Comparison of ENCODE assay signal across 23 cellular contexts in the genomic region with DNA sequence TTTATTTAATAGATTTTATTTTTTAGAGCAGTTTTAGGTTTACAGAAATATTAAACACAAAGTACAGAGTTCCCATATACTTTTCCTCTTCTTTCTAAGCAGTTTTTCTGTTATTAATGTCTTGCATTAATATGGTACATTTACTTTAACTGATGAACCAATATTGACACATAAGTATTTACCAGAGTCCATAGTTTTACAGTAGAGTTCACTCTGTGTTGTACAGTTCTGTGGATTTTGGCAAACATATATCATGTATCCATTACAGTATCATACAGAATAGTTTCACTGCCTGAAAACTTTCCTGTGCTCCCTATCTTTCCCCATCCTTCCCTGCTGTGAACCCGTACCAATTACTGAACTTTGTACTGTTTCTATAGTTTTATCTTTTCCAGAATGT. TPM values are rescaled to one million over a fixed set of nuclear protein-coding genes. Genes with fewer than 3 reads are reported as not detected.
DNase-seq lines count a peak whose midpoint lies in the region; ATAC-seq, FAIRE-seq and TF ChIP-seq lines count a peak whose summit lies in the region.
"Had no signal": no experiment of that assay in that cellular context is flagged by ENCODE, and none has a peak within 500 bp of the region (broad histone marks: within the 10 kb centered on the region; RNA-seq: fewer than 3 reads in every experiment).

No MANE protein-coding gene starts in this region.

- no peaks in the 10 kb centered on the region for H3K9me3 ChIP-seq in small intestine (ENCODE audit: control insufficient read depth, low read depth)
- H3K9me3 ChIP-seq: BE2C, BLaER1 had no signal

- H3K27me3 ChIP-seq in small intestine (ENCODE audit: control insufficient read depth in 2 of 2, insufficient read depth in 2 of 2, low read length in 2 of 2) = no peaks in the 10 kb centered on the region
- H3K27me3 ChIP-seq: BE2C, BLaER1 had no signal

- no peaks in the 10 kb centered on the region for H3K36me3 ChIP-seq in small intestine (ENCODE audit: control insufficient read depth in 2 of 2, insufficient read depth in 2 of 2, low read length in 2 of 2)
- H3K36me3 ChIP-seq: BE2C had no signal

- 13 to 67% (median 39%) methylated on average over 1 of the region's 1 CpG for WGBS in small intestine, 3 donors

- no peak for ATAC-seq in GM21390 (IDR thresholded peaks at IDR 0.05; ENCODE audit: unreplicated experiment)

- FAIRE-seq in H54 (lab: Jason Lieb, UNC) = peak; percentile 41
- FAIRE-seq in small intestine (lab: Jason Lieb, UNC) = peak; percentile 59
- FAIRE-seq: GM12891, GM19239 had no signal

- H3K4me3 ChIP-seq in LNCaP clone FGC (ENCODE audit: low read depth, low read length) (peak overlapping the region; percentile 20; the same call in 1 of the 2 replicates), small intestine (ENCODE audit: low read depth in 1 of 2, low read length in 2 of 2) (no peak overlapping the region)
- H3K4me3 ChIP-seq: BLaER1 had no signal

- DNase-seq in H54 (ENCODE audit: insufficient read length, low spot score) = no peak
- peak; percentile 91 for DNase-seq in LNCaP clone FGC (ENCODE audit: low read depth)
- DNase-seq in small intestine = no peak
- no peak for DNase-seq in HK-2 (ENCODE audit: unreplicated experiment)
- DNase-seq: 8988T; ACHN; BE2C; C1 segment of cervical spinal cord; CD4-positive, alpha-beta memory T cell; CD4-positive, CD25-positive, alpha-beta regulatory T cell; CD8-positive, alpha-beta memory T cell; COR-L47; DMS 273 treated with DMSO at 0.1 percent for 48 hours; DMS153; DMS53; DMS79; DND-41; EL; GDM1 had no signal

- no peak for TF ChIP-seq POLR2A in H54 (IDR thresholded peaks at IDR 0.05; ENCODE audit: low read depth, low read length)

- H3K27ac ChIP-seq in small intestine (ENCODE audit: low read depth in 1 of 2, low read length in 1 of 2) = no peak overlapping the region
- H3K27ac ChIP-seq: BLaER1 had no signal

- H3K4me1 ChIP-seq in small intestine (ENCODE audit: control insufficient read depth in 2 of 2, insufficient read depth in 1 of 2, low read depth in 1 of 2, low read length in 1 of 2) = no peaks in the 10 kb centered on the region
- H3K4me1 ChIP-seq: BE2C had no signal

- TF ChIP-seq CTCF in LNCaP clone FGC (IDR thresholded peaks at IDR 0.05; ENCODE audit: control insufficient read depth, extremely low read depth, insufficient read depth) = no peak

RNA-seq across cellular contexts. Expression of a gene that starts 55.3 kb away (rescaled TPM):
- 10 to 100 TPM in 1 of 3 donors, 1 to 10 TPM in 2; 6.7 to 10.8 (median 8.4) TPM for polyA plus RNA-seq in small intestine
